ENCODE assay signal across 20 cellular contexts in the genomic region with DNA sequence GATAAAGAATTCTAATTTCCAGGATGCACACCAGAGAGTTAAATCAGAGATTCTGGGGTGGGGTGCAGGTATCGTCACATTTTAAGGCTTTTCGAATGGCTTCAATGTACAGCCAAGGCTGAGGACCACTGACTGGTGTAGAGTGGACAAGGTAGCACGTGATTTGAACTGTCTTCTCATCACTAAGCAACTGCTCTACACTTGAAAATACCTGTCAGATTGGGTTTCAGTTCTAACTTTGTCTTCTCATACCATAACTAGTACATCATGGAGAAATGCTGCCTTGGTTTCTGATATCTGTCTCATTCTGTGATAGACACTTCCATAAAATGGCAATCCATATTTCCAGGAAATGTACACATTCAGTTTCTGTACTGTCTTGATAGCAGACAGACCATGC.
"Had no signal": no experiment of that assay in that cellular context is flagged by ENCODE, and none has a peak within 500 bp of the region (broad histone marks: within the 10 kb centered on the region; RNA-seq: fewer than 3 reads in every experiment).

No MANE protein-coding gene starts in this region.

- DNase-seq: cortex of kidney; dorsolateral prefrontal cortex; effector CD8-positive, alpha-beta T cell; heart left ventricle; hippocampal formation; left colon; left ventricle myocardium superior; mesenchymal stem cell; midbrain; ovary; sigmoid colon; stimulated activated CD4-positive, alpha-beta T cell treated with anti-CD3 and anti-CD28 coated beads, Interleukin-2, amount 100 ng/mL, for 24 hours; stimulated activated CD4-positive, alpha-beta T cell treated with anti-CD3 and anti-CD28 coated beads, Interleukin-4, amount 100 ng/mL, for 4 hours; stimulated activated naive CD4-positive, alpha-beta T cell; tibial artery had no signal

- H3K4me3 ChIP-seq: dorsolateral prefrontal cortex, heart left ventricle, lung, ovary, right atrium auricular region, sigmoid colon, skin epidermis, suprapubic skin, tibial artery had no signal

- H3K9me3 ChIP-seq: heart left ventricle, ovary, right atrium auricular region, sigmoid colon, suprapubic skin, tibial artery had no signal

- ATAC-seq: heart left ventricle; left colon; left ventricle myocardium superior; natural killer cell treated with Interleukin-12 subunit alpha and Interleukin-12 subunit beta and Interleukin-15 and Interleukin-18, amount 100 ng/mL, for 72 hours had no signal

- H3K27ac ChIP-seq: dorsolateral prefrontal cortex, heart left ventricle, ovary, right atrium auricular region, sigmoid colon, skin epidermis, suprapubic skin, tibial artery had no signal

- H3K4me3 Mint-ChIP-seq: natural killer cell treated with Interleukin-12 subunit alpha and Interleukin-12 subunit beta and Interleukin-15 and Interleukin-18, amount 100 ng/mL, for 72 hours had no signal

- H3K9me3 Mint-ChIP-seq: natural killer cell treated with Interleukin-12 subunit alpha and Interleukin-12 subunit beta and Interleukin-15 and Interleukin-18, amount 100 ng/mL, for 72 hours had no signal

- H3K36me3 ChIP-seq: heart left ventricle, ovary, right atrium auricular region, sigmoid colon, suprapubic skin, tibial artery had no signal

- H3K27ac Mint-ChIP-seq: natural killer cell treated with Interleukin-12 subunit alpha and Interleukin-12 subunit beta and Interleukin-15 and Interleukin-18, amount 100 ng/mL, for 72 hours had no signal

- H3K36me3 Mint-ChIP-seq: natural killer cell treated with Interleukin-12 subunit alpha and Interleukin-12 subunit beta and Interleukin-15 and Interleukin-18, amount 100 ng/mL, for 72 hours had no signal

- H3K27me3 ChIP-seq: ovary, sigmoid colon, tibial artery had no signal
